14 cellular contexts compared by ENCODE assay signal in genomic region chr2:188875104-188875503, GRCh38.
A peak's percentile ranks its signal among the peaks of the same experiment; 100 is the strongest.
DNase-seq lines count a peak whose midpoint lies in the region; ATAC-seq and TF ChIP-seq lines count a peak whose summit lies in the region.
"Had no signal": no experiment of that assay in that cellular context is flagged by ENCODE, and none has a peak within 500 bp of the region (broad histone marks: within the 10 kb centered on the region; RNA-seq: fewer than 3 reads in every experiment).

No MANE protein-coding gene starts in this region.

- in situ Hi-C loops in GM23248 (cut with MboI) (no loop called here), IMR-90 (cut with MboI; ENCODE audit: low sequenced_read_pairs) (no loop called here)

- no peaks in the 10 kb centered on the region for H3K36me3 Mint-ChIP-seq in mesothelial cell of epicardium
- H3K36me3 Mint-ChIP-seq: CD4-positive, alpha-beta memory T cell had no signal

- peaks cover 37% of the 10 kb centered on the region for H3K4me1 Mint-ChIP-seq in mesothelial cell of epicardium
- H3K4me1 Mint-ChIP-seq: B cell; CD4-positive, alpha-beta memory T cell had no signal

- POLR2A ChIA-PET in IMR-90 (lab: Charles Lee; ENCODE audit: unreplicated experiment): no interaction called here

- no peak overlapping the region for H3K14ac ChIP-seq in IMR-90 (replicated peaks; ENCODE audit: low read depth, low read length)

- no peaks in the 10 kb centered on the region for H3K9me3 Mint-ChIP-seq in mesothelial cell of epicardium

- no peak overlapping the region for H4K5ac ChIP-seq in IMR-90 (ENCODE audit: low read depth, low read length)

- dilution Hi-C loops in IMR-90 (cut with HindIII; ENCODE audit: low sequenced_read_pairs, unreplicated experiment): no loop called here

- WGBS in GM23248 (ENCODE audit: low coverage in 1 of 2, low lambda C conversion rate in 2 of 2, missing lambda C conversion rate in 2 of 2), 2 experiments: 36 to 40% methylated on average over 6 of the region's 6 CpGs
- 100% methylated on average over 3 of the region's 6 CpGs; no CpG with 5 or more reads in 1 of the 2 experiments for WGBS in IMR-90 (ENCODE audit: extremely low coverage in 2 of 2, insufficient read length in 1 of 2), 2 experiments

- peaks cover 6% of the 10 kb centered on the region for H3K4me1 ChIP-seq in GM23248 (ENCODE audit: insufficient read depth)
- no peaks in the 10 kb centered on the region; the same call in 1 of the 2 replicates for H3K4me1 ChIP-seq in IMR-90 (ENCODE audit: control insufficient read depth, insufficient read depth, low read length)
- H3K4me1 ChIP-seq in osteoblast (ENCODE audit: insufficient read depth, low read length): peaks cover 5% of the 10 kb centered on the region
- no peaks in the 10 kb centered on the region for H3K4me1 ChIP-seq in right atrium auricular region

- H2BK5ac ChIP-seq in IMR-90 (ENCODE audit: low read depth, low read length, poor library complexity, severe bottlenecking): no peak overlapping the region

- no peaks in the 10 kb centered on the region for H4K20me1 ChIP-seq in GM23248 (ENCODE audit: insufficient read depth)
- H4K20me1 ChIP-seq in IMR-90 (ENCODE audit: insufficient read depth, low read length): no peaks in the 10 kb centered on the region
- no peaks in the 10 kb centered on the region for H4K20me1 ChIP-seq in osteoblast (ENCODE audit: insufficient read depth, low read length)

- no peak overlapping the region for H4K91ac ChIP-seq in IMR-90 (ENCODE audit: insufficient read depth, low read depth, low read length)

- no peaks in the 10 kb centered on the region for H3K27me3 ChIP-seq in GM23248 (replicated peaks; ENCODE audit: insufficient read depth)
- H3K27me3 ChIP-seq in IMR-90 (ENCODE audit: control insufficient read depth, insufficient read depth, low read length): no peaks in the 10 kb centered on the region
- H3K27me3 ChIP-seq in osteoblast (ENCODE audit: insufficient read depth, low read length): no peaks in the 10 kb centered on the region
- H3K27me3 ChIP-seq in right atrium auricular region: no peaks in the 10 kb centered on the region

- H3K9ac ChIP-seq in GM23248 (peak overlapping the region; percentile 45), IMR-90 (ENCODE audit: low read depth, low read length) (no peak overlapping the region)

- H3K79me2 ChIP-seq in GM23248 (ENCODE audit: insufficient read depth) (no peaks in the 10 kb centered on the region), osteoblast (ENCODE audit: insufficient read depth, low read length) (no peaks in the 10 kb centered on the region)

- TF ChIP-seq POLR2A in IMR-90 (IDR thresholded peaks at IDR 0.05; ENCODE audit: low read depth, low read length): no peak

- TF ChIP-seq CTCF in IMR-90 (conservative IDR thresholded peaks at IDR 0.05; ENCODE audit: low read depth, low read length): no peak
- no peak for TF ChIP-seq CTCF in mesothelial cell of epicardium (IDR thresholded peaks at IDR 0.05; ENCODE audit: unreplicated experiment)
- no peak for TF ChIP-seq CTCF in osteoblast (IDR thresholded peaks at IDR 0.05; ENCODE audit: extremely low read depth, low read depth, low read length)
- TF ChIP-seq CTCF in right atrium auricular region (IDR thresholded peaks at IDR 0.05): no peak

- H3K79me1 ChIP-seq in IMR-90 (ENCODE audit: low read depth in 1 of 2, low read length in 2 of 2): no peaks in the 10 kb centered on the region

- no peak overlapping the region for H2AK5ac ChIP-seq in IMR-90 (ENCODE audit: low read depth, low read length)

- CTCF ChIA-PET in IMR-90 (lab: Yijun Ruan, JAX): no interaction called here

- peak overlapping the region; percentile 96 for H2AFZ ChIP-seq in GM23248
- H2AFZ ChIP-seq in IMR-90 (replicated peaks; ENCODE audit: low read length, poor library complexity): no peak overlapping the region
- H2AFZ ChIP-seq in osteoblast (ENCODE audit: low read length): peak overlapping the region; percentile 1

- no peak for TF ChIP-seq RAD21 in IMR-90 (IDR thresholded peaks at IDR 0.05; ENCODE audit: low read length)

- no peaks in the 10 kb centered on the region for H3K36me3 ChIP-seq in GM23248 (ENCODE audit: low read depth)
- H3K36me3 ChIP-seq in IMR-90 (ENCODE audit: control insufficient read depth, insufficient read depth, low read length): no peaks in the 10 kb centered on the region
- H3K36me3 ChIP-seq in osteoblast (ENCODE audit: insufficient read depth, low read length): no peaks in the 10 kb centered on the region
- H3K36me3 ChIP-seq in right atrium auricular region: no peaks in the 10 kb centered on the region

- no peak overlapping the region for H2BK120ac ChIP-seq in IMR-90 (ENCODE audit: low read depth, low read length)

- H3K23ac ChIP-seq in IMR-90 (ENCODE audit: low read depth, low read length): no peak overlapping the region

- no peak overlapping the region for H2BK15ac ChIP-seq in IMR-90 (ENCODE audit: low read depth, low read length)

- DNase-seq in GM23248: no peak
- DNase-seq in IMR-90: no peak
- DNase-seq in mesothelial cell of epicardium (ENCODE audit: low spot score in 2 of 2, unreplicated experiment in 2 of 2): no peak
- no peak for DNase-seq in osteoblast (ENCODE audit: insufficient read length, low spot score, missing footprints)
- DNase-seq in NCI-H1930 (lab: John Stamatoyannopoulos, UW): no peak
- no peak for DNase-seq in right atrium auricular region (ENCODE audit: low spot score)
- DNase-seq in iPS-NIHi7 (ENCODE audit: extremely low spot score): no peak
- no peak for DNase-seq in SKM-1 treated with dmso at 0.1 percent for 144 hours (lab: John Stamatoyannopoulos, UW; ENCODE audit: unreplicated experiment)
- DNase-seq: ACHN; C1 segment of cervical spinal cord; CD4-positive, alpha-beta memory T cell; DND-41; GDM1 had no signal

- intact Hi-C loops in IMR-90 (cut with micrococcal nuclease): no loop called here

- H3K4me2 ChIP-seq in GM23248 (ENCODE audit: unreplicated experiment) (peak overlapping the region; percentile 51), IMR-90 (ENCODE audit: low read depth, low read length) (no peak overlapping the region), osteoblast (ENCODE audit: insufficient read depth, low read length) (no peak overlapping the region)

- H3K9me2 ChIP-seq in GM23248 (ENCODE audit: insufficient read depth): no peaks in the 10 kb centered on the region

- H3K4me3 ChIP-seq in GM23248 (peak overlapping the region; percentile 48), IMR-90 (ENCODE audit: insufficient read depth, low read depth, low read length) (no peak overlapping the region), osteoblast (ENCODE audit: insufficient read depth, low read length) (no peak overlapping the region), right atrium auricular region (no peak overlapping the region)

- H3F3A ChIP-seq in GM23248 (ENCODE audit: insufficient read depth): peaks cover 7% of the 10 kb centered on the region

- H3K56ac ChIP-seq in IMR-90 (ENCODE audit: extremely low read depth, insufficient read depth, low read length): no peak overlapping the region

- no peaks in the 10 kb centered on the region for H3K9me1 ChIP-seq in IMR-90 (ENCODE audit: insufficient read depth, low read length)

- no peak for ATAC-seq in IMR-90 (ENCODE audit: low read depth)

- H3K9me3 ChIP-seq in GM23248 (ENCODE audit: low read depth): no peaks in the 10 kb centered on the region
- no peaks in the 10 kb centered on the region for H3K9me3 ChIP-seq in IMR-90 (ENCODE audit: control insufficient read depth, insufficient read depth, low read length)
- H3K9me3 ChIP-seq in osteoblast (ENCODE audit: low read depth, low read length): no peaks in the 10 kb centered on the region
- no peaks in the 10 kb centered on the region for H3K9me3 ChIP-seq in right atrium auricular region

- no peak overlapping the region for H2AK9ac ChIP-seq in IMR-90 (replicated peaks; ENCODE audit: low read depth, low read length, poor library complexity)

- H3K4ac ChIP-seq in IMR-90 (ENCODE audit: low read depth, low read length): no peak overlapping the region

- no TSS peak for BruUV-seq in IMR-90 (replicated peaks; lab: Mats Ljungman, UMichigan)

- H3K18ac ChIP-seq in IMR-90 (ENCODE audit: low read depth, low read length): no peak overlapping the region

- H3K27ac ChIP-seq in GM23248: no peak overlapping the region
- no peak overlapping the region for H3K27ac ChIP-seq in IMR-90 (ENCODE audit: insufficient read depth, low read length)
- H3K27ac ChIP-seq in osteoblast (ENCODE audit: low read depth, low read length): no peak overlapping the region
- no peak overlapping the region for H3K27ac ChIP-seq in right atrium auricular region

- H4K8ac ChIP-seq in IMR-90 (ENCODE audit: low read depth in 2 of 2, low read length in 2 of 2): no peak overlapping the region

- H3K27ac Mint-ChIP-seq in mesothelial cell of epicardium: peak overlapping the region; percentile 48
- H3K27ac Mint-ChIP-seq: B cell; CD4-positive, alpha-beta memory T cell had no signal

- peak overlapping the region; percentile 18; the same call in 1 of the 2 replicates for H2BK20ac ChIP-seq in IMR-90 (ENCODE audit: low read depth, low read length)

- H3K27me3 Mint-ChIP-seq in mesothelial cell of epicardium (ENCODE audit: low read depth): no peaks in the 10 kb centered on the region
- H3K27me3 Mint-ChIP-seq: B cell; CD4-positive, alpha-beta memory T cell had no signal

- no peak overlapping the region for H3K4me3 Mint-ChIP-seq in mesothelial cell of epicardium
- H3K4me3 Mint-ChIP-seq: B cell; CD4-positive, alpha-beta memory T cell had no signal

TF ChIP-seq in IMR-90, 13 proteins besides CTCF, POLR2A, EP300 and RAD21:
- TF ChIP-seq RFX5 (IDR thresholded peaks at IDR 0.05; ENCODE audit: low read depth, low read length): no peak
- TF ChIP-seq, protein P1, sequence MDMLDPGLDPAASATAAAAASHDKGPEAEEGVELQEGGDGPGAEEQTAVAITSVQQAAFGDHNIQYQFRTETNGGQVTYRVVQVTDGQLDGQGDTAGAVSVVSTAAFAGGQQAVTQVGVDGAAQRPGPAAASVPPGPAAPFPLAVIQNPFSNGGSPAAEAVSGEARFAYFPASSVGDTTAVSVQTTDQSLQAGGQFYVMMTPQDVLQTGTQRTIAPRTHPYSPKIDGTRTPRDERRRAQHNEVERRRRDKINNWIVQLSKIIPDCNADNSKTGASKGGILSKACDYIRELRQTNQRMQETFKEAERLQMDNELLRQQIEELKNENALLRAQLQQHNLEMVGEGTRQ (IDR thresholded peaks at IDR 0.05; ENCODE audit: low read depth, low read length): no peak
- no peak for TF ChIP-seq CHD1 (IDR thresholded peaks at IDR 0.05; ENCODE audit: low read depth, low read length)
- no peak for TF ChIP-seq FOS (IDR thresholded peaks at IDR 0.05; ENCODE audit: low read depth, low read length)
- no peak for TF ChIP-seq SMC3 (IDR thresholded peaks at IDR 0.05; ENCODE audit: low read depth, low read length)
- TF ChIP-seq CEBPB (IDR thresholded peaks at IDR 0.05; ENCODE audit: low read depth, low read length): no peak
